In the genomic region with DNA sequence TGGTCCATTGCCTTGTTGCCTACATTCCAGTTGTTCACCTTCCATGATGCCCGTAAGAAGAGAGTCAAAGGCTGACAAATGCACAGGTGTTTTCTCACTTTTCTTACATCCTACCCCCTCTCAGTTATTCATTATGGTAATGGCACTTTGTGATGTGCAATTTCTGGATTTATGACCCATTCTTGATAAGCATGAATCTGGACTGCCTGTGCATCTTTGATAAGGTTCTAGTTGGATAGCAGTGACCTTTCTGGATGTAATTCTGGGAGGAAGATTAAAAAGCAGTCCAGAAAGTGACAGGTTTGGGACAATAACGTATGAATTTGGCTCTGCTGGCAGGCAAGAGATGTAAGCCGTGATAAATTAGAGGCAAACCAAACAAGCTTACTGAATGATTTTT, we compare ENCODE assay signal across 8 cellular contexts.
"Had no signal": no experiment of that assay in that cellular context is flagged by ENCODE, and none has a peak within 500 bp of the region (broad histone marks: within the 10 kb centered on the region; RNA-seq: fewer than 3 reads in every experiment).

No MANE protein-coding gene starts in this region.

- H3K4me3 ChIP-seq: GM12878 had no signal

- FAIRE-seq: G401.6, GM12878, GM12891, GM12892, GM18507, GM19239 had no signal

- DNase-seq: GDM1, GF-D8 had no signal

- ATAC-seq: GM12878 had no signal
